Comparison of ENCODE assay signal across 2 cellular contexts in genomic region chr7:120997902-120998301, GRCh38.
TF ChIP-seq lines count a peak whose summit lies in the region.

No MANE protein-coding gene starts in this region.

TF ChIP-seq in IMR-90, 13 proteins besides CTCF, POLR2A, EP300 and RAD21:
- TF ChIP-seq MAFK (IDR thresholded peaks at IDR 0.05; ENCODE audit: low read depth, low read length), result 0 out of 2 replicates have a peak, but pooled peaks have one; percentile 35
- TF ChIP-seq, protein P1, sequence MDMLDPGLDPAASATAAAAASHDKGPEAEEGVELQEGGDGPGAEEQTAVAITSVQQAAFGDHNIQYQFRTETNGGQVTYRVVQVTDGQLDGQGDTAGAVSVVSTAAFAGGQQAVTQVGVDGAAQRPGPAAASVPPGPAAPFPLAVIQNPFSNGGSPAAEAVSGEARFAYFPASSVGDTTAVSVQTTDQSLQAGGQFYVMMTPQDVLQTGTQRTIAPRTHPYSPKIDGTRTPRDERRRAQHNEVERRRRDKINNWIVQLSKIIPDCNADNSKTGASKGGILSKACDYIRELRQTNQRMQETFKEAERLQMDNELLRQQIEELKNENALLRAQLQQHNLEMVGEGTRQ (IDR thresholded peaks at IDR 0.05; ENCODE audit: low read depth, low read length), result no peak

TF ChIP-seq in HepG2, 621 proteins besides CTCF, POLR2A, EP300 and RAD21:
- peak; percentile 19 to 51; a peak in 1 of 4 replicates for TF ChIP-seq MAFK (conservative IDR thresholded peaks at IDR 0.05 in 1 of 2, IDR thresholded peaks at IDR 0.05 in 1 of 2; ENCODE audit: low read length in 2 of 2)
- 0 out of 2 replicates have a peak, but pooled peaks have one; percentile 8 for TF ChIP-seq MAFF (IDR thresholded peaks at IDR 0.05; ENCODE audit: low read depth, low read length)
- no peak for TF ChIP-seq GTF2F1 (IDR thresholded peaks at IDR 0.05; ENCODE audit: low read length)
- TF ChIP-seq, protein P2, sequence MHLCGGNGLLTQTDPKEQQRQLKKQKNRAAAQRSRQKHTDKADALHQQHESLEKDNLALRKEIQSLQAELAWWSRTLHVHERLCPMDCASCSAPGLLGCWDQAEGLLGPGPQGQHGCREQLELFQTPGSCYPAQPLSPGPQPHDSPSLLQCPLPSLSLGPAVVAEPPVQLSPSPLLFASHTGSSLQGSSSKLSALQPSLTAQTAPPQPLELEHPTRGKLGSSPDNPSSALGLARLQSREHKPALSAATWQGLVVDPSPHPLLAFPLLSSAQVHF (CRISPR knock-in tag; IDR thresholded peaks at IDR 0.05), result no peak
